ENCODE assay signal across 1 cellular context in genomic region chr4:95188701-95189401, GRCh38.
TF ChIP-seq lines count a peak whose summit lies in the region.

No MANE protein-coding gene starts in this region.

TF ChIP-seq in GM23338, 12 proteins besides CTCF, POLR2A, EP300 and RAD21:
- TF ChIP-seq ZNF462 (CRISPR knock-in tag; IDR thresholded peaks at IDR 0.05) (no peak), ETS1 (IDR thresholded peaks at IDR 0.05) (no peak), STAT1 (IDR thresholded peaks at IDR 0.05; ENCODE audit: unreplicated experiment) (no peak), ZNF331 (CRISPR knock-in tag; IDR thresholded peaks at IDR 0.05; ENCODE audit: low read depth) (no peak), JUNB (IDR thresholded peaks at IDR 0.05; ENCODE audit: unreplicated experiment) (no peak), REST (IDR thresholded peaks at IDR 0.05; ENCODE audit: unreplicated experiment) (no peak), NANOG (IDR thresholded peaks at IDR 0.05; ENCODE audit: borderline replicate concordance) (no peak), EZH2phosphoT487 (IDR thresholded peaks at IDR 0.05; ENCODE audit: unreplicated experiment) (no peak), ZNF114 (CRISPR knock-in tag; IDR thresholded peaks at IDR 0.05) (no peak), POLR2AphosphoS5 (IDR thresholded peaks at IDR 0.05; ENCODE audit: low read depth) (no peak), CREB1 (CRISPR knock-in tag; IDR thresholded peaks at IDR 0.05; ENCODE audit: low read depth) (no peak), EZH2 (IDR thresholded peaks at IDR 0.05; ENCODE audit: low read depth, unreplicated experiment) (no peak)
TF ChIP-seq in GM23338: peak in this region for 0.
